ENCODE assay signal across 18 cellular contexts in genomic region chr16:59527206-59527997, GRCh38.
DNase-seq lines count a peak whose midpoint lies in the region; ATAC-seq and TF ChIP-seq lines count a peak whose summit lies in the region.
"Had no signal": no experiment of that assay in that cellular context is flagged by ENCODE, and none has a peak within 500 bp of the region (broad histone marks: within the 10 kb centered on the region; RNA-seq: fewer than 3 reads in every experiment).

No MANE protein-coding gene starts in this region.

- H3K9me3 ChIP-seq in SJCRH30 (replicated peaks) (no peaks in the 10 kb centered on the region), gastrocnemius medialis (no peaks in the 10 kb centered on the region)

- H3K4me1 ChIP-seq in SJCRH30 (peaks cover 4% of the 10 kb centered on the region; the same call in 1 of the 2 replicates), gastrocnemius medialis (no peaks in the 10 kb centered on the region)

- no peaks in the 10 kb centered on the region for H3K9me3 Mint-ChIP-seq in chondrocyte (ENCODE audit: low read depth)
- H3K9me3 Mint-ChIP-seq: stimulated activated naive CD8-positive, alpha-beta T cell treated with anti-CD3 and anti-CD28 coated beads, Interleukin-15, Interleukin-2, amounts not matched to agents 100 ng/mL and 50 ng/mL, for 24 hours had no signal

- no peak for TF ChIP-seq POLR2A in gastrocnemius medialis (IDR thresholded peaks at IDR 0.05)

- peaks cover 15% of the 10 kb centered on the region for H3K4me1 Mint-ChIP-seq in chondrocyte (ENCODE audit: low read depth)
- H3K4me1 Mint-ChIP-seq: activated CD8-positive, alpha-beta memory T cell treated with anti-CD3 and anti-CD28 coated beads, Interleukin-2, amount 10 ng/mL, durations not matched to agents 7 days and 5 days had no signal

- H3K36me3 Mint-ChIP-seq in chondrocyte (ENCODE audit: low read depth) = no peaks in the 10 kb centered on the region
- H3K36me3 Mint-ChIP-seq: activated CD8-positive, alpha-beta memory T cell treated with anti-CD3 and anti-CD28 coated beads, Interleukin-2, amount 10 ng/mL, durations not matched to agents 7 days and 5 days had no signal

- H3K27me3 ChIP-seq in SJCRH30 = no peaks in the 10 kb centered on the region
- no peaks in the 10 kb centered on the region for H3K27me3 ChIP-seq in gastrocnemius medialis

- no peak for TF ChIP-seq CTCF in retinal pigment epithelial cell (conservative IDR thresholded peaks at IDR 0.05; ENCODE audit: low read depth, low read length)
- TF ChIP-seq CTCF in chondrocyte (IDR thresholded peaks at IDR 0.05) = no peak
- no peak for TF ChIP-seq CTCF in gastrocnemius medialis (IDR thresholded peaks at IDR 0.05 in 4 of 5, conservative IDR thresholded peaks at IDR 0.05 in 1 of 5)

- no peak overlapping the region for H3K27ac Mint-ChIP-seq in chondrocyte (ENCODE audit: unreplicated experiment)
- H3K27ac Mint-ChIP-seq: activated CD8-positive, alpha-beta memory T cell treated with anti-CD3 and anti-CD28 coated beads, Interleukin-2, amount 10 ng/mL, durations not matched to agents 7 days and 5 days; stimulated activated naive CD8-positive, alpha-beta T cell treated with anti-CD3 and anti-CD28 coated beads, Interleukin-15, Interleukin-2, amounts not matched to agents 100 ng/mL and 50 ng/mL, for 24 hours had no signal

- no peak overlapping the region for H3K4me3 Mint-ChIP-seq in chondrocyte (ENCODE audit: unreplicated experiment)
- H3K4me3 Mint-ChIP-seq: activated CD8-positive, alpha-beta memory T cell treated with anti-CD3 and anti-CD28 coated beads, Interleukin-2, amount 10 ng/mL, durations not matched to agents 7 days and 5 days; stimulated activated naive CD8-positive, alpha-beta T cell treated with anti-CD3 and anti-CD28 coated beads, Interleukin-15, Interleukin-2, amounts not matched to agents 100 ng/mL and 50 ng/mL, for 24 hours had no signal

- H3K27ac ChIP-seq in SJCRH30 = no peak overlapping the region
- H3K27ac ChIP-seq in epithelial cell of prostate = peak overlapping the region; percentile 51
- no peak overlapping the region for H3K27ac ChIP-seq in gastrocnemius medialis
- H3K27ac ChIP-seq: skin epidermis had no signal

- intact Hi-C loops in gastrocnemius medialis (cut with DNase I; ENCODE audit: low total_unique reads) = no loop called here

- H3K27me3 Mint-ChIP-seq in chondrocyte (ENCODE audit: low read depth) = peaks cover 8% of the 10 kb centered on the region
- H3K27me3 Mint-ChIP-seq: activated CD8-positive, alpha-beta memory T cell treated with anti-CD3 and anti-CD28 coated beads, Interleukin-2, amount 10 ng/mL, durations not matched to agents 7 days and 5 days; stimulated activated naive CD8-positive, alpha-beta T cell treated with anti-CD3 and anti-CD28 coated beads, Interleukin-15, Interleukin-2, amounts not matched to agents 100 ng/mL and 50 ng/mL, for 24 hours had no signal

- DNase-seq in EL (peak; percentile 90), SJCRH30 (peak; percentile 33 to 64), epithelial cell of prostate (ENCODE audit: low read depth, low spot score) (peak; percentile 49), retinal pigment epithelial cell (ENCODE audit: low read depth) (peak; percentile 78), chondrocyte (ENCODE audit: low spot score) (no peak), gastrocnemius medialis (no peak)
- DNase-seq: activated CD8-positive, alpha-beta memory T cell treated with anti-CD3 and anti-CD28 coated beads, Interleukin-2, amount 10 ng/mL, durations not matched to agents 7 days and 5 days; activated naive CD4-positive, alpha-beta T cell; caudate nucleus; GDM1; left ventricle myocardium superior; NCI-H2029 treated with DMSO at 0.1 percent for 48 hours; NCI-H82; SHP77 treated with DMSO at 0.1 percent for 48 hours had no signal

- in situ Hi-C loops in gastrocnemius medialis (cut with MboI; ENCODE audit: low sequenced_read_pairs in 4 of 4) = no loop called here

- no peaks in the 10 kb centered on the region for H3K36me3 ChIP-seq in SJCRH30
- H3K36me3 ChIP-seq in gastrocnemius medialis = no peaks in the 10 kb centered on the region

- ATAC-seq in HG03457 (IDR thresholded peaks at IDR 0.05; ENCODE audit: unreplicated experiment) (no peak), gastrocnemius medialis (no peak), HG02642 (IDR thresholded peaks at IDR 0.05; ENCODE audit: poor library complexity, unreplicated experiment) (no peak)
- ATAC-seq: activated CD8-positive, alpha-beta memory T cell treated with anti-CD3 and anti-CD28 coated beads, Interleukin-2, amount 10 ng/mL, durations not matched to agents 7 days and 5 days; left ventricle myocardium superior had no signal

- no peak overlapping the region for H3K4me3 ChIP-seq in SJCRH30
- H3K4me3 ChIP-seq in retinal pigment epithelial cell (ENCODE audit: low read length) = no peak overlapping the region
- H3K4me3 ChIP-seq in gastrocnemius medialis = no peak overlapping the region
- H3K4me3 ChIP-seq: skin epidermis had no signal

Comparison
In these comparisons a context has a peak if more than half of its experiments do, and no peak if none do; other contexts are left out.
1. DNase-seq: peak in EL (single experiment), SJCRH30 (2 of 2), epithelial cell of prostate (single experiment) and retinal pigment epithelial cell (single experiment); none in chondrocyte (single experiment) and gastrocnemius medialis (0 of 2).